ENCODE assay signal across 2 cellular contexts in the genomic region with DNA sequence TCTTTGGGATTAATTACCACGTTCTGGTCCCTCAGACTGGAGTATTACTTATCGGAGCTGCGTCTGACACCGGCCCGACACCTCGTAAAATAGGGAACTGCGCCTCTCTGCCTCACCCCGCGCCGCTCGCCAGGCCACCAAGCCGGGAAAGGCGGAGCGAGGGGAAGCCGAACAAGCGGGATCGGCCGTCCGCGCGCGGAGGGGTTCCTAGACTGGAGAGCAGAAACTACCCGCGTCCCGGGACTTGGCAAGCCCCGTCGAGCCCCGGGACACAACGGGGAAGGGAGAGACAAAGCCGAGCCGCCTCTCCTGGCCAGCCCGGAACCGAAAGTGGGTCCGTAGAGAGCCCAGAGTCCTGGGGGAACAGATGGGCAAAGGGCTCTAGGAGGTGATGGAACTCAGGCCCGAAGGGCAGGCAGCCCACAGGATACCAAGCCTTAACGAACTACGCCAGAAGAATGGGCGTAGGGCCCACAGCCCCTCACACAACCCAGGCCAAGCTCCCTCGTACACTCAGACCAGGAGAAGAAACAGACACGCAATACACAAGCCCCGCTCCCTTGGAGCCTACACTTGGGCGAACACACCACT.
TF ChIP-seq lines count a peak whose summit lies in the region.

No MANE protein-coding gene starts in this region.

TF ChIP-seq in IMR-90, 13 proteins besides CTCF, POLR2A, EP300 and RAD21:
- TF ChIP-seq MAZ (IDR thresholded peaks at IDR 0.05; ENCODE audit: borderline replicate concordance, low read depth, low read length) (no peak), BHLHE40 (IDR thresholded peaks at IDR 0.05; ENCODE audit: low read depth, low read length) (no peak), FOS (IDR thresholded peaks at IDR 0.05; ENCODE audit: low read depth, low read length) (no peak), MXI1 (IDR thresholded peaks at IDR 0.05; ENCODE audit: borderline replicate concordance, low read depth, low read length) (no peak), RCOR1 (IDR thresholded peaks at IDR 0.05; ENCODE audit: insufficient replicate concordance, low read length) (no peak), MAFK (IDR thresholded peaks at IDR 0.05; ENCODE audit: low read depth, low read length) (no peak), RFX5 (IDR thresholded peaks at IDR 0.05; ENCODE audit: low read depth, low read length) (no peak), NFE2L2 (IDR thresholded peaks at IDR 0.05; ENCODE audit: low read depth, low read length) (no peak), CHD1 (IDR thresholded peaks at IDR 0.05; ENCODE audit: low read depth, low read length) (no peak), CEBPB (IDR thresholded peaks at IDR 0.05; ENCODE audit: low read depth, low read length) (no peak), SMC3 (IDR thresholded peaks at IDR 0.05; ENCODE audit: low read depth, low read length) (no peak)
- TF ChIP-seq, protein P1, sequence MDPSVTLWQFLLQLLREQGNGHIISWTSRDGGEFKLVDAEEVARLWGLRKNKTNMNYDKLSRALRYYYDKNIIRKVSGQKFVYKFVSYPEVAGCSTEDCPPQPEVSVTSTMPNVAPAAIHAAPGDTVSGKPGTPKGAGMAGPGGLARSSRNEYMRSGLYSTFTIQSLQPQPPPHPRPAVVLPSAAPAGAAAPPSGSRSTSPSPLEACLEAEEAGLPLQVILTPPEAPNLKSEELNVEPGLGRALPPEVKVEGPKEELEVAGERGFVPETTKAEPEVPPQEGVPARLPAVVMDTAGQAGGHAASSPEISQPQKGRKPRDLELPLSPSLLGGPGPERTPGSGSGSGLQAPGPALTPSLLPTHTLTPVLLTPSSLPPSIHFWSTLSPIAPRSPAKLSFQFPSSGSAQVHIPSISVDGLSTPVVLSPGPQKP (IDR thresholded peaks at IDR 0.05; ENCODE audit: borderline replicate concordance, low read depth, low read length): no peak
- TF ChIP-seq, protein P2, sequence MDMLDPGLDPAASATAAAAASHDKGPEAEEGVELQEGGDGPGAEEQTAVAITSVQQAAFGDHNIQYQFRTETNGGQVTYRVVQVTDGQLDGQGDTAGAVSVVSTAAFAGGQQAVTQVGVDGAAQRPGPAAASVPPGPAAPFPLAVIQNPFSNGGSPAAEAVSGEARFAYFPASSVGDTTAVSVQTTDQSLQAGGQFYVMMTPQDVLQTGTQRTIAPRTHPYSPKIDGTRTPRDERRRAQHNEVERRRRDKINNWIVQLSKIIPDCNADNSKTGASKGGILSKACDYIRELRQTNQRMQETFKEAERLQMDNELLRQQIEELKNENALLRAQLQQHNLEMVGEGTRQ (IDR thresholded peaks at IDR 0.05; ENCODE audit: low read depth, low read length): no peak

TF ChIP-seq in endothelial cell of umbilical vein, 7 proteins besides CTCF, POLR2A, EP300 and RAD21:
- TF ChIP-seq, protein P3, sequence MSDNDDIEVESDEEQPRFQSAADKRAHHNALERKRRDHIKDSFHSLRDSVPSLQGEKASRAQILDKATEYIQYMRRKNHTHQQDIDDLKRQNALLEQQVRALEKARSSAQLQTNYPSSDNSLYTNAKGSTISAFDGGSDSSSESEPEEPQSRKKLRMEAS (IDR thresholded peaks at IDR 0.05; ENCODE audit: insufficient read depth, insufficient read length): no peak
- TF ChIP-seq EZH2 (IDR thresholded peaks at IDR 0.05; ENCODE audit: borderline replicate concordance, low read depth, low read length, severe bottlenecking): peak; percentile 80
- no peak for TF ChIP-seq FOS (IDR thresholded peaks at IDR 0.05; ENCODE audit: borderline replicate concordance, insufficient read depth, low read length)
- no peak for TF ChIP-seq JUN (IDR thresholded peaks at IDR 0.05; ENCODE audit: borderline replicate concordance, insufficient read depth, insufficient read length, low read depth)
